ENCODE assay signal across 8 cellular contexts in the genomic region with DNA sequence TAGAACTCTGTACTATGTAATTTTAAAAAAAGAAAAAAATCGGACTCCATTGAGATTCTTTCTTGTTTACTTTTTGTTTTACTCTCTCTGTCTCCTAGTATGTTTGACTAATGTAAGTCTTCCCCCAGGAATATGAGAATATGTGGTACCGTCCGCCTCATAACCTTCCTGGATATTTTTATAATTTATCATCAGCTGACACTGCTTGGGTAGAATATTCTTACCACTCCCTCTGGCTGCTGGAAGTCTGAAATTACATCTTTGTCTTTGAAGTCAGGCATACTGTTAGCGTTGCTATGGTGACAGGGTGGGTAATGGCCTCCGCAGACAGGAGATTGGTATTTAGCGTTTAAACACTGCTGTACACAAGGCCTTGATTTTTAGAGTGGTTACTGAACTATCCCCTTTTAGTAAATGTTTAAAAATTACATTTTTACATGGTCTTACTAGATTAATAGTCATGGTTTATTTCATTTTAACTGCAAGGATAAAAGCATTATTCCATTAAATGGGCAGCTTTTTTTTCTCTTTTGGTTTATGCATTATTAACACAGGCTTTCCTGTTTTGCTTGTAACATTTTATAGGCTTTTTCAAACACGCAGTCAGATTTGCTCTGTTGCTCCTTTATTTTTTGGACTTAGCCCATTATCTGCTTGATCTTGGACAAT.
DNase-seq lines count a peak whose midpoint lies in the region; ATAC-seq and TF ChIP-seq lines count a peak whose summit lies in the region.

No MANE protein-coding gene starts in this region.

- no peak overlapping the region for H3K27ac ChIP-seq in breast epithelium

- no TSS peak for BruUV-seq in MCF 10A (replicated peaks; lab: Mats Ljungman, UMichigan)

- H3K4me3 Mint-ChIP-seq in MCF 10A (ENCODE audit: unreplicated experiment) (peak overlapping the region; percentile 58), glutamatergic neuron (ENCODE audit: unreplicated experiment) (peak overlapping the region; percentile 78)
- no peak overlapping the region for H3K4me3 Mint-ChIP-seq in activated CD8-positive, alpha-beta T cell treated with anti-CD3 and anti-CD28 coated beads for 36 hours

- H3K9me3 ChIP-seq in breast epithelium: no peaks in the 10 kb centered on the region

- H3K4me3 ChIP-seq in breast epithelium: no peak overlapping the region

- H3K4me1 Mint-ChIP-seq in MCF 10A (ENCODE audit: insufficient read depth, unreplicated experiment) (peaks cover 56% of the 10 kb centered on the region), glutamatergic neuron (ENCODE audit: low read depth, unreplicated experiment) (peaks cover 51% of the 10 kb centered on the region)
- peaks cover 70% of the 10 kb centered on the region for H3K4me1 Mint-ChIP-seq in activated CD8-positive, alpha-beta T cell treated with anti-CD3 and anti-CD28 coated beads for 36 hours (ENCODE audit: low read depth)

- H3K27ac Mint-ChIP-seq in MCF 10A (ENCODE audit: low read depth, unreplicated experiment) (peak overlapping the region; percentile 93), glutamatergic neuron (ENCODE audit: unreplicated experiment) (peak overlapping the region; percentile 86)
- peak overlapping the region; percentile 25 for H3K27ac Mint-ChIP-seq in activated CD8-positive, alpha-beta T cell treated with anti-CD3 and anti-CD28 coated beads for 36 hours

- TF ChIP-seq CTCF in MCF 10A (IDR thresholded peaks at IDR 0.05; ENCODE audit: unreplicated experiment): no peak
- TF ChIP-seq CTCF in breast epithelium (IDR thresholded peaks at IDR 0.05): no peak
- no peak for TF ChIP-seq CTCF in activated CD8-positive, alpha-beta T cell treated with anti-CD3 and anti-CD28 coated beads for 36 hours (IDR thresholded peaks at IDR 0.05)
- no peak for TF ChIP-seq CTCF in glutamatergic neuron (IDR thresholded peaks at IDR 0.05; ENCODE audit: partially characterized antibody, unreplicated experiment)

- CTCF ChIA-PET in MCF 10A (lab: Yijun Ruan, JAX): interaction anchor here (0.6 to 2.0 kb wide), 12 partner anchors 11 to 1641 kb away, joined by 3 to 7 read pairs (median 4); no protein-coding TSS in a partner anchor
- CTCF ChIA-PET in activated CD8-positive, alpha-beta T cell treated with anti-CD3 and anti-CD28 coated beads for 36 hours (lab: Charles Lee): interaction anchor here (0.9 kb wide), 1 partner anchor 43 kb away, joined by 4 read pairs; no protein-coding TSS in a partner anchor

- ATAC-seq in activated CD8-positive, alpha-beta T cell treated with anti-CD3 and anti-CD28 coated beads for 36 hours: peak; percentile 66

- intact Hi-C loops in MCF 10A (cut with micrococcal nuclease) (loop anchor here (2.0 to 10.0 kb wide), 2 partner anchors 67 to 231 kb away; no protein-coding TSS in a partner anchor), breast epithelium (cut with DNase I; ENCODE audit: low total_unique reads) (no loop called here), posterior cingulate gyrus (cut with DNase I) (loop anchor here (10.0 kb wide), 1 partner anchor 169 kb away; no protein-coding TSS in a partner anchor)
- intact Hi-C loops in activated CD8-positive, alpha-beta T cell treated with anti-CD3 and anti-CD28 coated beads for 36 hours (cut with micrococcal nuclease): no loop called here

- no peaks in the 10 kb centered on the region for H3K27me3 ChIP-seq in breast epithelium

- DNase-seq in MCF 10A (ENCODE audit: unreplicated experiment) (peak; percentile 90), breast epithelium (ENCODE audit: low spot score in 2 of 2) (no peak), NCI-H1105 treated with DMSO at 0.1 percent for 48 hours (lab: John Stamatoyannopoulos, UW) (peak; percentile 99), glutamatergic neuron (no peak), renal cortical epithelial cell (ENCODE audit: low read depth) (peak; percentile 94), posterior cingulate gyrus (no peak)
- DNase-seq in activated CD8-positive, alpha-beta T cell treated with anti-CD3 and anti-CD28 coated beads for 36 hours: peak; percentile 63
- no peak for DNase-seq in NK-92 treated with Interleukin-12 subunit alpha and Interleukin-12 subunit beta, amount 100 ng/mL, for 24 hours (lab: John Stamatoyannopoulos, UW)

- no peaks in the 10 kb centered on the region for H3K27me3 Mint-ChIP-seq in MCF 10A (ENCODE audit: insufficient read depth, unreplicated experiment)
- no peaks in the 10 kb centered on the region for H3K27me3 Mint-ChIP-seq in activated CD8-positive, alpha-beta T cell treated with anti-CD3 and anti-CD28 coated beads for 36 hours
- H3K27me3 Mint-ChIP-seq in glutamatergic neuron (ENCODE audit: unreplicated experiment): no peaks in the 10 kb centered on the region

- no peak for TF ChIP-seq POLR2A in breast epithelium (IDR thresholded peaks at IDR 0.05)

- H3K4me1 ChIP-seq in breast epithelium: peaks cover 0 to 20% of the 10 kb centered on the region in 2 donors

- POLR2A ChIA-PET in MCF 10A (lab: Yijun Ruan, JAX): interaction anchor here (0.6 to 6.7 kb wide), 18 partner anchors 10 to 1051 kb away, joined by 3 to 77 read pairs (median 4); a partner anchor contains a TSS
- POLR2A ChIA-PET in activated CD8-positive, alpha-beta T cell treated with anti-CD3 and anti-CD28 coated beads for 36 hours (lab: Charles Lee): interaction anchor here (0.6 kb wide), 1 partner anchor 159 kb away, joined by 4 read pairs; no protein-coding TSS in a partner anchor

- H3K9me3 Mint-ChIP-seq in MCF 10A (ENCODE audit: unreplicated experiment) (no peaks in the 10 kb centered on the region), glutamatergic neuron (ENCODE audit: unreplicated experiment) (peaks cover 7% of the 10 kb centered on the region)
- H3K9me3 Mint-ChIP-seq in activated CD8-positive, alpha-beta T cell treated with anti-CD3 and anti-CD28 coated beads for 36 hours: no peaks in the 10 kb centered on the region

- peaks cover 4% of the 10 kb centered on the region for H3K36me3 Mint-ChIP-seq in MCF 10A (ENCODE audit: insufficient read depth, unreplicated experiment)
- no peaks in the 10 kb centered on the region for H3K36me3 Mint-ChIP-seq in activated CD8-positive, alpha-beta T cell treated with anti-CD3 and anti-CD28 coated beads for 36 hours (ENCODE audit: low read depth)
- H3K36me3 Mint-ChIP-seq in glutamatergic neuron (ENCODE audit: unreplicated experiment): no peaks in the 10 kb centered on the region

- H3K36me3 ChIP-seq in breast epithelium: no peaks in the 10 kb centered on the region

Comparison
In these comparisons a context has a peak if more than half of its experiments do, and no peak if none do; other contexts are left out.
1. DNase-seq: peak in MCF 10A (single experiment), NCI-H1105 treated with DMSO at 0.1 percent for 48 hours (single experiment), activated CD8-positive, alpha-beta T cell treated with anti-CD3 and anti-CD28 coated beads for 36 hours (single experiment) and renal cortical epithelial cell (single experiment); none in breast epithelium (0 of 2), glutamatergic neuron (single experiment), posterior cingulate gyrus (0 of 10) and NK-92 treated with Interleukin-12 subunit alpha and Interleukin-12 subunit beta, amount 100 ng/mL, for 24 hours (single experiment).
2. intact Hi-C loops: an anchor here in MCF 10A (2.0 to 10.0 kb wide) and posterior cingulate gyrus (10.0 kb wide); none called in breast epithelium and activated CD8-positive, alpha-beta T cell treated with anti-CD3 and anti-CD28 coated beads for 36 hours.
3. H3K27ac Mint-ChIP-seq: peak in every context shown above with its lines; median percentile 93 in MCF 10A; 86 in glutamatergic neuron; 25 in activated CD8-positive, alpha-beta T cell treated with anti-CD3 and anti-CD28 coated beads for 36 hours.